Comparison of ENCODE assay signal across 31 cellular contexts in genomic region chr14:31566456-31566855, GRCh38.
"Had no signal": no experiment of that assay in that cellular context is flagged by ENCODE, and none has a peak within 500 bp of the region (broad histone marks: within the 10 kb centered on the region; RNA-seq: fewer than 3 reads in every experiment).

No MANE protein-coding gene starts in this region.

- H3K4me3 ChIP-seq: breast epithelium, cardiac muscle cell, coronary artery, dorsolateral prefrontal cortex, gastroesophageal sphincter, heart right ventricle, hepatocyte had no signal

- DNase-seq: activated B cell treated with CpG ODN at 0.5 μM for 24 hours; activated CD4-positive, alpha-beta T cell treated with anti-CD3 and anti-CD28 coated beads for 48 hours; activated CD4-positive, alpha-beta T cell treated with anti-CD3 and anti-CD28 coated beads, Interleukin-2, amount 50 U/mL, for 1 hour; activated CD4-positive, alpha-beta T cell treated with anti-CD3 and anti-CD28 coated beads, Interleukin-2, amount 50 U/mL, for 48 hours; activated CD8-positive, alpha-beta memory T cell treated with anti-CD3 and anti-CD28 coated beads for 24 hours; activated CD8-positive, alpha-beta T cell treated with anti-CD3 and anti-CD28 coated beads for 36 hours; activated effector memory CD4-positive, alpha-beta T cell treated with Interleukin-2 at 50 U/mL for 16 hours; activated gamma-delta T cell treated with Interleukin-2 at 50 U/mL for 16 hours; activated naive CD4-positive, alpha-beta T cell treated with anti-CD3 and anti-CD28 coated beads, Interleukin-2, amount 50 U/mL, for 16 hours; activated naive CD4-positive, alpha-beta T cell treated with Interleukin-2 at 50 U/mL for 16 hours; activated T-cell treated with anti-CD3 and anti-CD28 coated beads, Interleukin-2, amount 50 U/mL, for 4 hours; amniotic stem cell; anterior cingulate cortex; central memory CD4-positive, alpha-beta T cell; cerebellar nuclear complex; dorsolateral prefrontal cortex; effector memory CD4-positive, alpha-beta T cell; endodermal cell; foreskin melanocyte; heart right ventricle; T-helper 17 cell; T1000; WERI-Rb-1 had no signal

- H3K9me3 ChIP-seq: breast epithelium, gastroesophageal sphincter, heart right ventricle had no signal

- H3K4me2 ChIP-seq: hepatocyte had no signal

- H3K4me1 ChIP-seq: breast epithelium had no signal

- H2AFZ ChIP-seq: hepatocyte had no signal

- H3K27me3 ChIP-seq: breast epithelium, cardiac muscle cell, dorsolateral prefrontal cortex, gastroesophageal sphincter, heart right ventricle, hepatocyte had no signal

- H3K36me3 ChIP-seq: breast epithelium, WERI-Rb-1 had no signal

- ATAC-seq: activated CD4-positive, CD25-positive, alpha-beta regulatory T cell treated with anti-CD3 and anti-CD28 coated beads, Interleukin-2, amount 50 U/mL, for 24 hours; activated CD8-positive, alpha-beta T cell treated with anti-CD3 and anti-CD28 coated beads for 36 hours; activated T-cell treated with anti-CD3 and anti-CD28 coated beads, Interleukin-2, amount 50 U/mL, for 4 hours; activated T-helper 17 cell treated with anti-CD3 and anti-CD28 coated beads, Interleukin-2, amount 50 U/mL, for 72 hours; esophagus mucosa; gastroesophageal sphincter; heart right ventricle; T-helper 17 cell had no signal

- H3K27ac ChIP-seq: breast epithelium, cardiac muscle cell, coronary artery, dorsolateral prefrontal cortex, gastroesophageal sphincter, hepatocyte, WERI-Rb-1 had no signal
